18 cellular contexts compared by ENCODE assay signal in the genomic region with DNA sequence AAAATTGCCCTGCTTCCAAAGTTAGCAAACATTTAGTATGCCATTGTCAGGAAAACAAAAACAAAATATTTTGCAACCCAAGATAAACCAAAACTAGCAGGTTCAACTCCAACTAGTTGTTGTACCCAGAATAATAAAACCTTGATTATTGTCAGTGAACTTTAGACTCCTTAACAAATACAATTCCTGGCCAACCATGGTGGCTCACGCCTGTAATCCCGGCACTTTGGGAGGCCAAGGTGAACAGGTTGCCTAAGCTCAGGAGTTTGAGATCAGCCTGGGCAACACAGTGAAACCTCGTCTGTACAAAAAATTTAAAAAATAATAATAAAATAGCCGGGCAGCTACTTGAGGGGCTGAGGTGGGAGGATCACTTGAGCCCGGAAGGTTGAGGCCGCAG. TPM values are rescaled to one million over a fixed set of nuclear protein-coding genes. Genes with fewer than 3 reads are reported as not detected.
"Had no signal": no experiment of that assay in that cellular context is flagged by ENCODE, and none has a peak within 500 bp of the region (broad histone marks: within the 10 kb centered on the region; RNA-seq: fewer than 3 reads in every experiment).

No MANE protein-coding gene starts in this region.

- H3K4me3 Mint-ChIP-seq: dendritic cell treated with granulocyte-macrophage colony-stimulating factor and Interleukin-4, amounts not matched to agents 40 ng/mL and 50 ng/mL, for 4 days; immature natural killer cell; naive thymus-derived CD4-positive, alpha-beta T cell; nephron progenitor cell had no signal

- ATAC-seq: gastroesophageal sphincter; left cardiac atrium; naive thymus-derived CD4-positive, alpha-beta T cell; psoas muscle; sciatic nerve; upper lobe of right lung had no signal

- H3K4me1 ChIP-seq: vagina had no signal

- DNase-seq: esophagus squamous epithelium; foreskin fibroblast; immature natural killer cell; left cardiac atrium; mesendoderm; naive thymus-derived CD4-positive, alpha-beta T cell; nephron progenitor cell; psoas muscle; retina; stimulated activated CD4-positive, alpha-beta T cell treated with anti-CD3 and anti-CD28 coated beads, Interleukin-12 subunit alpha, Interleukin-12 subunit beta, amount 100 ng/mL, for 4 hours; stimulated activated naive CD4-positive, alpha-beta T cell; stomach; thyroid gland; upper lobe of right lung had no signal

- H3K36me3 ChIP-seq: esophagus squamous epithelium, gastroesophageal sphincter, stomach, thyroid gland, upper lobe of right lung, vagina had no signal

- H3K27me3 ChIP-seq: esophagus squamous epithelium, gastroesophageal sphincter, stomach, thyroid gland, upper lobe of right lung, vagina had no signal

- H3K27ac ChIP-seq: esophagus squamous epithelium, gastroesophageal sphincter, psoas muscle, stomach, thyroid gland, upper lobe of right lung, vagina had no signal

- H3K27ac Mint-ChIP-seq: immature natural killer cell; naive thymus-derived CD4-positive, alpha-beta T cell; nephron progenitor cell had no signal

- H3K27me3 Mint-ChIP-seq: dendritic cell treated with granulocyte-macrophage colony-stimulating factor and Interleukin-4, amounts not matched to agents 40 ng/mL and 50 ng/mL, for 4 days had no signal

- H3K36me3 Mint-ChIP-seq: immature natural killer cell; naive thymus-derived CD4-positive, alpha-beta T cell had no signal

- H3K4me1 Mint-ChIP-seq: immature natural killer cell had no signal

- H3K9me3 Mint-ChIP-seq: dendritic cell treated with granulocyte-macrophage colony-stimulating factor and Interleukin-4, amounts not matched to agents 40 ng/mL and 50 ng/mL, for 4 days; immature natural killer cell; naive thymus-derived CD4-positive, alpha-beta T cell; nephron progenitor cell had no signal

- H3K4me3 ChIP-seq: esophagus squamous epithelium, gastroesophageal sphincter, psoas muscle, stomach, thyroid gland, upper lobe of right lung, vagina had no signal

RNA-seq across cellular contexts. Expression of gene EPCAM, which starts 53.6 kb away (rescaled TPM):
- total RNA-seq: naive thymus-derived CD4-positive, alpha-beta T cell had no signal
- polyA plus RNA-seq: immature natural killer cell; naive thymus-derived CD4-positive, alpha-beta T cell had no signal
